ENCODE assay signal across 8 cellular contexts in the genomic region with DNA sequence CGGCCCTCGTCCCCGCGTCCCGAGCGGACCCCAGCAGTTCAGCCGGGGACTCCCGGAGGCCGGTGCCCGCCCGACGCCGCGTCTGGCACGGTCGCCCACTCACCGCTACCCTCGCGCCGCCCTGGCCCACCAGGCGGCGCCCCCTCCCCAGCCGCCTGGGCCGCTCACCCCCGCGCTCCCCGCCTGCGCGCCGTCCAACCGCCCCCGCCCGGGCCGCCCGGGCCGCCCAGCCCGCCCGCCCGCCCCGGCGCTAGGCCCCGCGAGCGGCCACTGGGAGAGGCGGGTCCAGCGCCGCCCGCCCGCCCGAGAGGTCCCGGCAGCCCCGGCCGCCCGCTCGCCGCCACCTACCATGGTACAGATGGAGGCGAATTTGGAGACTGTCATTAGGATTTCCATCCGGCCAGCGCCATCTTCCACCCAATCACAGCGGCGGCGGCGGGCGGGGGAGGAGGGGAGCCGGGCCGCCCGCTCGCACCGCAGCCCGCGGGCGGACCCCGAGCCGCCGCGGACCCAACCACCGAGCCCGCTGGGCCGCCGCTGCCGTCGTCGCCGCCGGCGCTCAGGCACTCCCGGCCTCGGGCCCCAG. TPM values are rescaled to one million over a fixed set of nuclear protein-coding genes. Genes with fewer than 3 reads are reported as not detected.
DNase-seq lines count a peak whose midpoint lies in the region; ATAC-seq and TF ChIP-seq lines count a peak whose summit lies in the region.

A gene with protein sequence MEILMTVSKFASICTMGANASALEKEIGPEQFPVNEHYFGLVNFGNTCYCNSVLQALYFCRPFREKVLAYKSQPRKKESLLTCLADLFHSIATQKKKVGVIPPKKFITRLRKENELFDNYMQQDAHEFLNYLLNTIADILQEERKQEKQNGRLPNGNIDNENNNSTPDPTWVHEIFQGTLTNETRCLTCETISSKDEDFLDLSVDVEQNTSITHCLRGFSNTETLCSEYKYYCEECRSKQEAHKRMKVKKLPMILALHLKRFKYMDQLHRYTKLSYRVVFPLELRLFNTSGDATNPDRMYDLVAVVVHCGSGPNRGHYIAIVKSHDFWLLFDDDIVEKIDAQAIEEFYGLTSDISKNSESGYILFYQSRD (minus strand): TSS at position 568 of the 586 bp plus-strand sequence. CDS start 172 bp downstream, at position 396.

- H3K36me3 Mint-ChIP-seq in Calu3 (ENCODE audit: insufficient read depth, unreplicated experiment) = peaks cover 13% of the 10 kb centered on the region

- H3K4me3 ChIP-seq in HL-60 (replicated peaks; ENCODE audit: insufficient read depth, low read length) = peak within 1 kb of the TSS; percentile 72
- H3K4me3 ChIP-seq in muscle layer of duodenum (ENCODE audit: low read depth in 1 of 2, low read length in 2 of 2) = peak within 1 kb of the TSS; percentile 78 to 96
- H3K4me3 ChIP-seq in testis = peak within 1 kb of the TSS; percentile 81 to 87

- intact Hi-C loops in Calu3 (cut with micrococcal nuclease; ENCODE audit: unreplicated experiment) (loop anchor here (5.0 kb wide), 1 partner anchor 101 kb away; a partner anchor contains a TSS), testis (cut with DNase I; ENCODE audit: low total_unique reads) (no loop called here)

- H3K27me3 Mint-ChIP-seq in Calu3 (ENCODE audit: unreplicated experiment) = no peaks in the 10 kb centered on the region

- H3K27ac ChIP-seq in HL-60 (replicated peaks) (peak within 1 kb of the TSS; percentile 83), muscle layer of duodenum (ENCODE audit: low read length) (peak within 1 kb of the TSS; percentile 97), testis (peak within 1 kb of the TSS; percentile 61 to 96)

- ATAC-seq in GM19455 (IDR thresholded peaks at IDR 0.05; ENCODE audit: unreplicated experiment) (peak; percentile 8), HG03457 (IDR thresholded peaks at IDR 0.05; ENCODE audit: unreplicated experiment) (no peak)

- in situ Hi-C loops in endometrial microvascular endothelial cells (cut with HindIII; ENCODE audit: inconsistent ontology term, low pct_unique_long_range_greater_than_20kb, low sequenced_read_pairs) = no loop called here

- H3K36me3 ChIP-seq in muscle layer of duodenum (ENCODE audit: control insufficient read depth in 1 of 2, insufficient read depth in 2 of 2, low read length in 2 of 2) (no peaks in the 10 kb centered on the region), testis (ENCODE audit: low read depth, missing control alignments) (no peaks in the 10 kb centered on the region)

- H3K27me3 ChIP-seq in HL-60 (ENCODE audit: insufficient read depth, poor library complexity, severe bottlenecking) = no peaks in the 10 kb centered on the region
- H3K27me3 ChIP-seq in muscle layer of duodenum (ENCODE audit: low read depth, low read length) = no peaks in the 10 kb centered on the region
- no peaks in the 10 kb centered on the region for H3K27me3 ChIP-seq in testis

- no peaks in the 10 kb centered on the region for H3K9me3 Mint-ChIP-seq in Calu3 (ENCODE audit: low read depth, unreplicated experiment)

- DNase-seq in Calu3 (peak; percentile 54), HL-60 (ENCODE audit: low read depth in 1 of 2, low spot score in 1 of 2) (no peak), testis (peak; percentile 35)
- DNase-seq in activated CD4-positive, alpha-beta T cell treated with anti-CD3 and anti-CD28 coated beads for 48 hours = peak; percentile 37

- 0% methylated on average over 5 of the region's 88 CpGs; no CpG with 5 or more reads in 1 of the 2 donors for WGBS in testis, 2 donors

- CTCF ChIA-PET in Calu3 (lab: Charles Lee) = no interaction called here

- H3K9me3 ChIP-seq in muscle layer of duodenum (ENCODE audit: control insufficient read depth in 1 of 2, low read length in 2 of 2) (no peaks in the 10 kb centered on the region), testis (no peaks in the 10 kb centered on the region)

- BruUV-seq in Calu3 (replicated peaks; lab: Mats Ljungman, UMichigan) = no TSS peak

- H3K4me1 Mint-ChIP-seq in Calu3 (ENCODE audit: low read depth, unreplicated experiment) = peaks cover 34% of the 10 kb centered on the region

- H3K4me1 ChIP-seq in muscle layer of duodenum (ENCODE audit: control insufficient read depth in 1 of 2, insufficient read depth in 2 of 2, low read length in 2 of 2) (peaks cover 19 to 25% of the 10 kb centered on the region in 2 donors), testis (peaks cover 12% of the 10 kb centered on the region)

- H3K4me3 Mint-ChIP-seq in Calu3 (ENCODE audit: low read depth, unreplicated experiment) = peak within 1 kb of the TSS; percentile 83

- TF ChIP-seq CTCF in Calu3 (IDR thresholded peaks at IDR 0.05; ENCODE audit: unreplicated experiment) = no peak
- no peak for TF ChIP-seq CTCF in HL-60 (IDR thresholded peaks at IDR 0.05; ENCODE audit: insufficient read depth, low read length)
- TF ChIP-seq CTCF in testis (IDR thresholded peaks at IDR 0.05) = no peak

- H3K27ac Mint-ChIP-seq in Calu3 (ENCODE audit: unreplicated experiment) = peak within 1 kb of the TSS; percentile 74

- no peak for TF ChIP-seq POLR2A in testis (IDR thresholded peaks at IDR 0.05)

RNA-seq across cellular contexts. Expression of the gene that starts here (rescaled TPM):
- total RNA-seq in Calu3 (2022) (20.6 and 20.8 TPM in 2 replicates), endometrial microvascular endothelial cells (ENCODE audit: inconsistent ontology term) (40.0 TPM), testis (10 to 100 TPM; 26.1 to 30.2 TPM)
- 24.3 TPM for polyA plus RNA-seq in testis (ENCODE audit: insufficient read depth, low read depth, low replicate concordance)

Comparison
In these comparisons a context has a peak if more than half of its experiments do, and no peak if none do; other contexts are left out.
1. DNase-seq: peak in Calu3 (single experiment), activated CD4-positive, alpha-beta T cell treated with anti-CD3 and anti-CD28 coated beads for 48 hours (single experiment) and testis (single experiment); none in HL-60 (0 of 2).
2. Peak in every context shown above with its lines, with median percentiles within 50 percentile points of each other: H3K27ac ChIP-seq and H3K4me3 ChIP-seq.